Comparison of ENCODE assay signal across 1 cellular context in genomic region chr4:123819362-123820035, GRCh38.
A peak's percentile ranks its signal among the peaks of the same experiment; 100 is the strongest.
TF ChIP-seq lines count a peak whose summit lies in the region.

No MANE protein-coding gene starts in this region.

TF ChIP-seq in endothelial cell of umbilical vein, 7 proteins besides CTCF, POLR2A, EP300 and RAD21:
- TF ChIP-seq GATA2 (IDR thresholded peaks at IDR 0.05; ENCODE audit: insufficient read depth, insufficient read length, low read depth, low read length) (no peak), FOS (IDR thresholded peaks at IDR 0.05; ENCODE audit: borderline replicate concordance, insufficient read depth, low read length) (peak; percentile 69), EZH2 (IDR thresholded peaks at IDR 0.05; ENCODE audit: borderline replicate concordance, low read depth, low read length, severe bottlenecking) (no peak), MAX (IDR thresholded peaks at IDR 0.05; ENCODE audit: insufficient read depth, insufficient read length) (no peak), POLR2AphosphoS5 (IDR thresholded peaks at IDR 0.05; ENCODE audit: insufficient read depth, low read depth, low read length) (no peak), MYC (IDR thresholded peaks at IDR 0.05; ENCODE audit: low read depth, low read length) (no peak), JUN (IDR thresholded peaks at IDR 0.05; ENCODE audit: borderline replicate concordance, insufficient read depth, insufficient read length, low read depth) (peak; percentile 28)
